In genomic region chr14:76810953-76811400, GRCh38 we compare ENCODE assay signal across 8 cellular contexts. TPM values are rescaled to one million over a fixed set of nuclear protein-coding genes. Genes with fewer than 3 reads are reported as not detected.
A peak's percentile ranks its signal among the peaks of the same experiment; 100 is the strongest.
DNase-seq lines count a peak whose midpoint lies in the region; ATAC-seq, FAIRE-seq and TF ChIP-seq lines count a peak whose summit lies in the region.

No MANE protein-coding gene starts in this region.

- H3F3A ChIP-seq in GM23248 (ENCODE audit: insufficient read depth) = no peaks in the 10 kb centered on the region

- no peaks in the 10 kb centered on the region for H4K20me1 ChIP-seq in GM23248 (ENCODE audit: insufficient read depth)

- ATAC-seq in RWPE2 (ENCODE audit: low read depth) (peak; percentile 7; the same call in 1 of the 3 replicates), HG02759 (IDR thresholded peaks at IDR 0.05; ENCODE audit: unreplicated experiment) (no peak)

- no peaks in the 10 kb centered on the region for H3K9me3 ChIP-seq in GM23248 (ENCODE audit: low read depth)
- H3K9me3 ChIP-seq in RWPE2 (ENCODE audit: severe bottlenecking) = no peaks in the 10 kb centered on the region

- peak overlapping the region; percentile 58 for H3K9ac ChIP-seq in GM23248

- H3K4me3 ChIP-seq in GM23248 (peak overlapping the region; percentile 69), RWPE2 (ENCODE audit: severe bottlenecking) (peak overlapping the region; percentile 70), coronary artery (peak overlapping the region; percentile 94)

- H3K4me2 ChIP-seq in GM23248 (ENCODE audit: unreplicated experiment) = peak overlapping the region; percentile 90

- peaks cover 4% of the 10 kb centered on the region; the same call in 1 of the 2 replicates for H3K79me2 ChIP-seq in GM23248 (ENCODE audit: insufficient read depth)

- TF ChIP-seq CTCF in D721Med (IDR thresholded peaks at IDR 0.05; ENCODE audit: insufficient read depth, missing control alignments) (peak; percentile 53), RWPE2 (IDR thresholded peaks at IDR 0.05; ENCODE audit: poor library complexity, severe bottlenecking) (peak; percentile 71), coronary artery (IDR thresholded peaks at IDR 0.05) (no peak)

- H3K27me3 ChIP-seq in GM23248 (replicated peaks; ENCODE audit: insufficient read depth) (no peaks in the 10 kb centered on the region), RWPE2 (ENCODE audit: insufficient read depth, poor library complexity, severe bottlenecking) (no peaks in the 10 kb centered on the region)

- no peak for FAIRE-seq in D721Med (lab: Jason Lieb, UNC)
- peak; percentile 91 for FAIRE-seq in urothelium cell line (lab: Jason Lieb, UNC)

- no peak for DNase-seq in D721Med (ENCODE audit: insufficient read length, low spot score)
- DNase-seq in GM23248 = peak; percentile 68
- DNase-seq in RWPE2 (ENCODE audit: low spot score) = no peak
- no peak for DNase-seq in coronary artery (ENCODE audit: low spot score)
- peak; percentile 53 to 61 for DNase-seq in lung microvascular endothelial cell (ENCODE audit: low read depth in 2 of 2)
- peak; percentile 57 for DNase-seq in urothelium cell line (ENCODE audit: low spot score)
- no peak for DNase-seq in NCI-H146 treated with DMSO at 0.1 percent for 48 hours (lab: John Stamatoyannopoulos, UW; ENCODE audit: unreplicated experiment)

- H3K9me2 ChIP-seq in GM23248 (ENCODE audit: insufficient read depth) = no peaks in the 10 kb centered on the region

- no peaks in the 10 kb centered on the region for H3K36me3 ChIP-seq in GM23248 (ENCODE audit: low read depth)
- peaks cover 28% of the 10 kb centered on the region for H3K36me3 ChIP-seq in RWPE2 (ENCODE audit: low read depth)

- 0 to 2% methylated on average over 9 of the region's 9 CpGs for WGBS in GM23248 (ENCODE audit: low coverage in 1 of 2, low lambda C conversion rate in 2 of 2, missing lambda C conversion rate in 2 of 2), 2 experiments

- H2AFZ ChIP-seq in GM23248 = peak overlapping the region; percentile 81

- H3K27ac ChIP-seq in GM23248 = peak overlapping the region; percentile 19; the same call in 1 of the 2 replicates
- H3K27ac ChIP-seq in RWPE2 (ENCODE audit: poor library complexity, severe bottlenecking) = no peak overlapping the region
- H3K27ac ChIP-seq in coronary artery = peak overlapping the region; percentile 8 to 81

- in situ Hi-C loops in GM23248 (cut with MboI) = no loop called here

- H3K4me1 ChIP-seq in GM23248 (ENCODE audit: insufficient read depth) (no peaks in the 10 kb centered on the region), RWPE2 (ENCODE audit: insufficient read depth, poor library complexity, severe bottlenecking) (peaks cover 12% of the 10 kb centered on the region)

RNA-seq across cellular contexts. Expression of gene ANGEL1, which starts 1.7 kb away (rescaled TPM):
- 3.7 and 7.3 TPM in 2 replicates for total RNA-seq in GM23248 (2014; rRNA removed; shearing (Covaris generic))
- 4.9 TPM in 2 replicates for polyA plus RNA-seq in GM23248 (2016; fragmentation: Nextera tagmentation; extraction: Ambion mirVana)
- 4.1 and 4.4 TPM in 2 replicates for total RNA-seq in lung microvascular endothelial cell

RNA-seq across cellular contexts. Expression of gene LRRC74A, which starts 15.2 kb away (rescaled TPM):
- total RNA-seq in GM23248 (2014; rRNA removed; shearing (Covaris generic)) = not detected in 2 replicates
- not detected in 2 replicates for polyA plus RNA-seq in GM23248 (2016; fragmentation: Nextera tagmentation; extraction: Ambion mirVana)
- total RNA-seq in lung microvascular endothelial cell = not detected in 2 replicates

RNA-seq across cellular contexts. Expression of gene VASH1, which starts 49.7 kb away (rescaled TPM):
- total RNA-seq in GM23248 (2014; rRNA removed; shearing (Covaris generic)) = 2.6 and 2.9 TPM in 2 replicates
- 2.1 and 2.2 TPM in 2 replicates for polyA plus RNA-seq in GM23248 (2016; fragmentation: Nextera tagmentation; extraction: Ambion mirVana)
- total RNA-seq in lung microvascular endothelial cell = 11.6 and 15.3 TPM in 2 replicates

Comparison
In these comparisons a context has a peak if more than half of its experiments do, and no peak if none do; other contexts are left out.
1. DNase-seq: peak in GM23248 (single experiment), lung microvascular endothelial cell (2 of 2) and urothelium cell line (single experiment); none in D721Med (single experiment), RWPE2 (single experiment), coronary artery (single experiment) and NCI-H146 treated with DMSO at 0.1 percent for 48 hours (single experiment).
2. Peak in every context shown above with its lines, with median percentiles within 50 percentile points of each other: H3K4me3 ChIP-seq.